8 cellular contexts compared by ENCODE assay signal in genomic region chr1:234544094-234544579, GRCh38.
DNase-seq lines count a peak whose midpoint lies in the region; ATAC-seq and TF ChIP-seq lines count a peak whose summit lies in the region.

No MANE protein-coding gene starts in this region.

- H4K20me1 ChIP-seq in smooth muscle cell (ENCODE audit: low read depth) = no peaks in the 10 kb centered on the region

- CTCF ChIA-PET in AG04450 (lab: Charles Lee) = interaction anchor here (0.9 to 1.4 kb wide), 6 partner anchors 9 to 57 kb away, joined by 3 to 6 read pairs (median 4); no protein-coding TSS in a partner anchor

- no peak for ATAC-seq in HG03460 (IDR thresholded peaks at IDR 0.05; ENCODE audit: unreplicated experiment)

- DNase-seq in AG04450 (ENCODE audit: low read depth, low spot score) = peak; percentile 96
- peak; percentile 57 for DNase-seq in HuH-7 (ENCODE audit: low spot score)
- DNase-seq in SHP77 treated with DMSO at 0.1 percent for 48 hours (lab: John Stamatoyannopoulos, UW) = peak; percentile 90
- DNase-seq in astrocyte of the spinal cord (ENCODE audit: low read depth, low spot score) = peak; percentile 95
- peak in 34 of 51 donors; percentile 37 to 90 (median 58) for DNase-seq in hypothalamus (lab: John Stamatoyannopoulos, UW)
- DNase-seq in smooth muscle cell (lab: John Stamatoyannopoulos, UW; ENCODE audit: unreplicated experiment) = peak; percentile 70
- no peak for DNase-seq in SIG-M5 (lab: John Stamatoyannopoulos, UW)

- peaks cover 14% of the 10 kb centered on the region for H3K4me1 ChIP-seq in smooth muscle cell (ENCODE audit: low read depth)

- POLR2A ChIA-PET in AG04450 (lab: Yijun Ruan, JAX) = interaction anchor here (0.9 to 2.7 kb wide), 7 partner anchors 8 to 61 kb away, joined by 3 to 10 read pairs (median 5); no protein-coding TSS in a partner anchor

- H3K36me3 ChIP-seq in smooth muscle cell (ENCODE audit: low read depth) = no peaks in the 10 kb centered on the region

- WGBS in smooth muscle cell (ENCODE audit: low lambda C conversion rate) = 7% methylated on average over 6 of the region's 6 CpGs

- H3K27ac ChIP-seq in AG04450 (ENCODE audit: low read depth, low read length) (peak overlapping the region; percentile 93), smooth muscle cell (ENCODE audit: low read depth) (peak overlapping the region; percentile 88)

- H3K27me3 ChIP-seq in AG04450 (ENCODE audit: control insufficient read depth, insufficient read depth, low read length) (no peaks in the 10 kb centered on the region), smooth muscle cell (ENCODE audit: low read depth) (no peaks in the 10 kb centered on the region)

- in situ Hi-C loops in astrocyte of the spinal cord (cut with HindIII; ENCODE audit: low sequenced_read_pairs) = no loop called here

- peak overlapping the region; percentile 34 for H3K9ac ChIP-seq in smooth muscle cell (ENCODE audit: low read depth)

- H3K9me3 ChIP-seq in AG04450 (ENCODE audit: control insufficient read depth, insufficient read depth, low read length) = no peaks in the 10 kb centered on the region
- no peaks in the 10 kb centered on the region for H3K9me3 ChIP-seq in smooth muscle cell (replicated peaks; ENCODE audit: low read depth)

- TF ChIP-seq CTCF in AG04450 (IDR thresholded peaks at IDR 0.05; ENCODE audit: low read depth, low read length) = no peak
- TF ChIP-seq CTCF in astrocyte of the spinal cord (IDR thresholded peaks at IDR 0.05; ENCODE audit: low read depth, low read length) = no peak
- no peak for TF ChIP-seq CTCF in smooth muscle cell (IDR thresholded peaks at IDR 0.05; ENCODE audit: borderline replicate concordance, insufficient read depth, poor library complexity, severe bottlenecking)

- no peak overlapping the region for H2AFZ ChIP-seq in smooth muscle cell (ENCODE audit: low read depth)

- H3K4me3 ChIP-seq in AG04450 (ENCODE audit: low read depth, low read length) = no peak overlapping the region
- H3K4me3 ChIP-seq in astrocyte of the spinal cord (ENCODE audit: low read depth, low read length) = no peak overlapping the region
- no peak overlapping the region for H3K4me3 ChIP-seq in smooth muscle cell

- peaks cover 15% of the 10 kb centered on the region for H3F3A ChIP-seq in smooth muscle cell (ENCODE audit: low read depth)

- peak overlapping the region; percentile 52 for H3K4me2 ChIP-seq in smooth muscle cell

- H3K79me2 ChIP-seq in smooth muscle cell (ENCODE audit: low read depth) = no peaks in the 10 kb centered on the region
